ENCODE assay signal across 21 cellular contexts in genomic region chr5:109089191-109089590, GRCh38.
"Had no signal": no experiment of that assay in that cellular context is flagged by ENCODE, and none has a peak within 500 bp of the region (broad histone marks: within the 10 kb centered on the region; RNA-seq: fewer than 3 reads in every experiment).

No MANE protein-coding gene starts in this region.

- H3K9ac ChIP-seq: SK-N-SH had no signal

- H3K36me3 ChIP-seq: MG63 had no signal

- H3K27ac ChIP-seq: RWPE1 had no signal

- H3K4me3 ChIP-seq: MG63 had no signal

- H3K4me2 ChIP-seq: SK-N-SH had no signal

- ATAC-seq: Panc1, PC-3 had no signal

- H3K9me3 ChIP-seq: MG63, SK-N-SH had no signal

- H3K27me3 ChIP-seq: MG63 had no signal

- DNase-seq: KBM-7; MG63; NCI-H1092; NCI-H1105 treated with DMSO at 0.1 percent for 48 hours; NCI-H1417 treated with DMSO at 0.1 percent for 48 hours; NCI-H146; NCI-H1694 treated with DMSO at 0.1 percent for 48 hours; NCI-H1930; NCI-H2081; NCI-H2107; NCI-H2227 treated with DMSO at 0.1 percent for 48 hours; NCI-H524; NCI-H526 treated with DMSO at 0.1 percent for 48 hours; NCI-H748 treated with DMSO at 0.1 percent for 48 hours; NK-92 treated with Interleukin-12 subunit alpha and Interleukin-12 subunit beta, amount 100 ng/mL, for 24 hours; PC-3; SHP77; SK-N-SH; SW 1271 had no signal
